ENCODE assay signal across 1 cellular context in genomic region chr5:138230981-138231589, GRCh38.
TF ChIP-seq lines count a peak whose summit lies in the region.

No MANE protein-coding gene starts in this region.

TF ChIP-seq in HepG2, 621 proteins besides CTCF, POLR2A, EP300 and RAD21:
- TF ChIP-seq NFE2L2 (IDR thresholded peaks at IDR 0.05; ENCODE audit: low read length), result no peak
- no peak for TF ChIP-seq EED (CRISPR knock-in tag; IDR thresholded peaks at IDR 0.05)
- no peak for TF ChIP-seq RFXAP (CRISPR knock-in tag; IDR thresholded peaks at IDR 0.05; ENCODE audit: borderline replicate concordance)
- no peak for TF ChIP-seq SOX6 (IDR thresholded peaks at IDR 0.05)
- 0 out of 2 replicates have a peak, but pooled peaks have one; percentile 16 for TF ChIP-seq SOX6 (CRISPR knock-in tag; IDR thresholded peaks at IDR 0.05)
- no peak for TF ChIP-seq CC2D1A (CRISPR knock-in tag; IDR thresholded peaks at IDR 0.05)
- no peak for TF ChIP-seq LCORL (IDR thresholded peaks at IDR 0.05)
- TF ChIP-seq LCORL (CRISPR knock-in tag; IDR thresholded peaks at IDR 0.05), result 0 out of 2 replicates have a peak, but pooled peaks have one; percentile 20
- peak; percentile 31; the same call in 1 of the 2 replicates for TF ChIP-seq ARID5B (CRISPR knock-in tag; IDR thresholded peaks at IDR 0.05)
- no peak for TF ChIP-seq PAX8 (CRISPR knock-in tag; IDR thresholded peaks at IDR 0.05; ENCODE audit: borderline replicate concordance)
- TF ChIP-seq AHDC1 (CRISPR knock-in tag; IDR thresholded peaks at IDR 0.05; ENCODE audit: borderline replicate concordance), result 0 out of 2 replicates have a peak, but pooled peaks have one; percentile 20
- TF ChIP-seq MAX (IDR thresholded peaks at IDR 0.05), result no peak
- TF ChIP-seq MAF1 (CRISPR knock-in tag; IDR thresholded peaks at IDR 0.05; ENCODE audit: borderline replicate concordance), result no peak
- TF ChIP-seq SALL1 (CRISPR knock-in tag; IDR thresholded peaks at IDR 0.05), result peak; percentile 33; the same call in 1 of the 2 replicates
- TF ChIP-seq FOXP1 (IDR thresholded peaks at IDR 0.05), result no peak
- no peak for TF ChIP-seq FOXP1 (CRISPR knock-in tag; IDR thresholded peaks at IDR 0.05)
- TF ChIP-seq ZNF124 (CRISPR knock-in tag; IDR thresholded peaks at IDR 0.05), result no peak
- TF ChIP-seq ZNF547 (CRISPR knock-in tag; IDR thresholded peaks at IDR 0.05), result no peak
- no peak for TF ChIP-seq TAF1 (CRISPR knock-in tag; IDR thresholded peaks at IDR 0.05)
- TF ChIP-seq HNRNPLL (IDR thresholded peaks at IDR 0.05; ENCODE audit: low read depth, low read length, poor library complexity, severe bottlenecking), result no peak
